ENCODE assay signal across 1 cellular context in genomic region chr10:58240531-58240930, GRCh38.
TF ChIP-seq lines count a peak whose summit lies in the region.

No MANE protein-coding gene starts in this region.

TF ChIP-seq in A549, 52 proteins besides CTCF, POLR2A, EP300 and RAD21 (continued from another document):
- TF ChIP-seq BCL3 (IDR thresholded peaks at IDR 0.05), result no peak
- no peak for TF ChIP-seq GATA3 (IDR thresholded peaks at IDR 0.05; ENCODE audit: borderline replicate concordance)
- no peak for TF ChIP-seq BHLHE40 (IDR thresholded peaks at IDR 0.05; ENCODE audit: low read depth, low read length)
